18 cellular contexts compared by ENCODE assay signal in the genomic region with DNA sequence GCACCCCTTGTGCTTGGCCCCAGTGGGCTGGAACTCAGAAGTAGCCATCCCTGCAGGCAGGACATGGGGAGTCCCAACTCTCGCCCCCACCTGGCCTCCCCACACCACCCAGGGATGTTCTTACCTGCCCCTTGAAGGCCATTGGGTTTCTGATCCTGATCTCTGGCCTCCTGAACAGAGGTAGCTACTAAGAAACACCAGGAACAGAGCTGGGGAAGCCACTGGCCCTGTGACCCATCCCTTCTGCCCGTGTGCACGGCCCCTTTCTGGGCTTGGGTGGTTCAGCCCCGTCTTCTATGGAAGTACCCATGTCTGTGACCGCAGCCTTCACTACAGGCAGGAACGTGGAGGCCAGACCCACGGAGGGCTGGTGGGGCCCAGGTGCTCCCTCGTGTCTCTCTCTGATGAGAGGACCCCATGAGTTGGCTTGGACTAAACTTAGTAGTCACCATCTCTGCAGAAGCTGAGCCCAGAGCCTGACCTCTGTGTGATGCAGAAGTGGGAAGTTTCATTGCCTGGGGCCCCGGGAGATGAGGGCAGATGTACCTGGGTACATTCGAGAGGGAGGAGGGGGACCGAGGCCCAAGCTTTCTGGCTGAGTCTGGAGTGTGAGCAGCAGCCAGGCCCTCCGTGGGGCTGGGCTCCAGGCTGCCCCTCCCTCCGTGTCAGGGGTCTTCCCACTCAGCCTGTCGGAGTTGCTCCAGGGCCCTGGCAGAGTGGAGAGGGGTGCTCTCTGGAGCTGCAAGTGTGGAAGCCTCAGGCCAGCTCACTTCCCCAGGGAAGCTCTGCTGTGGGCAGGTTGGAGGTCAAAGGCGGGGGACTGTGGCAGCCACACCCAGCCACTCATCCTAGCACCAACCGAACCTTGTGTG.
A peak's percentile ranks its signal among the peaks of the same experiment; 100 is the strongest.
DNase-seq lines count a peak whose midpoint lies in the region; ATAC-seq and TF ChIP-seq lines count a peak whose summit lies in the region.
"Had no signal": no experiment of that assay in that cellular context is flagged by ENCODE, and none has a peak within 500 bp of the region (broad histone marks: within the 10 kb centered on the region; RNA-seq: fewer than 3 reads in every experiment).

No MANE protein-coding gene starts in this region.

- H3K14ac ChIP-seq in mesenchymal stem cell (ENCODE audit: low read length in 2 of 2): no peak overlapping the region

- no peak for TF ChIP-seq POLR2A in breast epithelium (IDR thresholded peaks at IDR 0.05)

- H3K36me3 Mint-ChIP-seq in T-helper 17 cell (ENCODE audit: low read depth): peaks cover under 1% of the 10 kb centered on the region

- no peak for DNase-seq in breast epithelium (ENCODE audit: low spot score in 2 of 2)
- DNase-seq in mammary epithelial cell: no peak
- no peak for DNase-seq in T-helper 17 cell
- DNase-seq in mesenchymal stem cell: no peak
- peak; percentile 36 to 66 for DNase-seq in aorta
- no peak for DNase-seq in mesendoderm
- DNase-seq: activated CD4-positive, CD25-positive, alpha-beta regulatory T cell treated with anti-CD3 and anti-CD28 coated beads, Interleukin-2, amount 50 U/mL, for 72 hours; activated CD8-positive, alpha-beta memory T cell treated with anti-CD3 and anti-CD28 coated beads, Interleukin-2, amount 50 U/mL, for 4 hours; dermis blood vessel endothelial cell; left cardiac atrium; NCI-H2029; NCI-H446; Right ventricle myocardium superior; stimulated activated CD4-positive, alpha-beta T cell treated with anti-CD3 and anti-CD28 coated beads, Interleukin-2, amount 100 ng/mL, for 24 hours had no signal

- H3K9ac ChIP-seq in mammary epithelial cell (ENCODE audit: insufficient read depth, low read length) (no peak overlapping the region), mesenchymal stem cell (ENCODE audit: low read length) (no peak overlapping the region), mesendoderm (ENCODE audit: low read length) (no peak overlapping the region)

- no peak overlapping the region for H2BK120ac ChIP-seq in mesenchymal stem cell (ENCODE audit: low read depth, low read length)
- H2BK120ac ChIP-seq in mesendoderm (ENCODE audit: low read depth, low read length): no peak overlapping the region

- peak overlapping the region; percentile 19 for H3K4me3 Mint-ChIP-seq in T-helper 17 cell
- H3K4me3 Mint-ChIP-seq: T-helper 2 cell treated with Interferon-gamma antibody and Interleukin-4, amounts not matched to agents 5 μg/mL and 100 μg/mL, for 36 hours had no signal

- H3K18ac ChIP-seq in mesenchymal stem cell (ENCODE audit: low read depth in 1 of 2, low read length in 2 of 2) (no peak overlapping the region), mesendoderm (ENCODE audit: low read length) (no peak overlapping the region)

- no peak overlapping the region for H4K8ac ChIP-seq in mesenchymal stem cell (ENCODE audit: low read length)
- no peak overlapping the region for H4K8ac ChIP-seq in mesendoderm (ENCODE audit: low read depth, low read length)

- CTCF ChIA-PET in mammary epithelial cell (lab: Charles Lee; ENCODE audit: low non-redundant PET): no interaction called here

- H3K27ac Mint-ChIP-seq in T-helper 17 cell: peak overlapping the region; percentile 92

- no peak overlapping the region for H3K4me3 ChIP-seq in breast epithelium
- no peak overlapping the region for H3K4me3 ChIP-seq in mammary epithelial cell (replicated peaks in 1 of 3; ENCODE audit: insufficient read depth in 1 of 3, low read depth in 2 of 3, low read length in 3 of 3)
- no peak overlapping the region for H3K4me3 ChIP-seq in mesenchymal stem cell (ENCODE audit: insufficient read depth in 1 of 2, low read depth in 1 of 2, low read length in 2 of 2)
- H3K4me3 ChIP-seq in aorta (ENCODE audit: low read length in 2 of 2): no peak overlapping the region
- H3K4me3 ChIP-seq in mesendoderm (ENCODE audit: low read length): no peak overlapping the region
- H3K4me3 ChIP-seq: K562 had no signal

- H3K9me3 ChIP-seq in breast epithelium (no peaks in the 10 kb centered on the region), mammary epithelial cell (replicated peaks; ENCODE audit: insufficient read depth, low read length) (no peaks in the 10 kb centered on the region), T-helper 17 cell (ENCODE audit: control insufficient read depth, low read length, poor library complexity, severe bottlenecking) (no peaks in the 10 kb centered on the region), mesenchymal stem cell (ENCODE audit: control insufficient read depth, low read length) (no peaks in the 10 kb centered on the region), aorta (ENCODE audit: control insufficient read depth, low read length) (no peaks in the 10 kb centered on the region)

- H2AFZ ChIP-seq in mammary epithelial cell (ENCODE audit: low read depth, low read length) (no peak overlapping the region), mesenchymal stem cell (ENCODE audit: low read depth, low read length) (no peak overlapping the region)

- H3K23ac ChIP-seq in mesenchymal stem cell (ENCODE audit: low read length in 2 of 2): no peak overlapping the region
- no peak overlapping the region for H3K23ac ChIP-seq in mesendoderm (ENCODE audit: low read length)

- ATAC-seq in T-helper 17 cell (no peak), aorta (ENCODE audit: low FRiP score) (no peak), HG02763 (IDR thresholded peaks at IDR 0.05; ENCODE audit: unreplicated experiment) (no peak), HG03571 (IDR thresholded peaks at IDR 0.05; ENCODE audit: unreplicated experiment) (no peak)
- ATAC-seq: K562, left cardiac atrium had no signal

- H2AK5ac ChIP-seq in mesenchymal stem cell (ENCODE audit: low read length, severe bottlenecking) (no peak overlapping the region), mesendoderm (ENCODE audit: low read length) (no peak overlapping the region)

- no TSS peak for BruUV-seq in mammary epithelial cell (replicated peaks; lab: Mats Ljungman, UMichigan)

- H2BK5ac ChIP-seq in mesenchymal stem cell (ENCODE audit: low read depth, low read length, poor library complexity, severe bottlenecking): no peak overlapping the region
- H2BK5ac ChIP-seq in mesendoderm (ENCODE audit: low read length): no peak overlapping the region

- peak overlapping the region; percentile 21 for H4K91ac ChIP-seq in mesenchymal stem cell (ENCODE audit: low read length)

- H2BK12ac ChIP-seq in mesenchymal stem cell (ENCODE audit: low read length in 2 of 2): no peak overlapping the region

- no peak overlapping the region for H3K56ac ChIP-seq in mesendoderm (ENCODE audit: low read length)

- H3K27me3 Mint-ChIP-seq in T-helper 17 cell: no peaks in the 10 kb centered on the region

- in situ Hi-C loops in mammary epithelial cell (cut with MboI; ENCODE audit: low sequenced_read_pairs in 2 of 2): no loop called here

- H3K4ac ChIP-seq in mesenchymal stem cell (ENCODE audit: low read depth in 1 of 2, low read length in 2 of 2) (no peak overlapping the region), mesendoderm (ENCODE audit: low read depth, low read length) (no peak overlapping the region)

- no peaks in the 10 kb centered on the region for H3K4me1 ChIP-seq in breast epithelium
- peaks cover 20% of the 10 kb centered on the region for H3K4me1 ChIP-seq in mammary epithelial cell (ENCODE audit: insufficient read depth, low read length)
- peaks cover 6% of the 10 kb centered on the region for H3K4me1 ChIP-seq in mesenchymal stem cell (ENCODE audit: control insufficient read depth, insufficient read depth, low read depth, low read length)
- H3K4me1 ChIP-seq in aorta (ENCODE audit: control insufficient read depth in 1 of 2, insufficient read depth in 2 of 2, low read length in 2 of 2): no peaks in the 10 kb centered on the region
- H3K4me1 ChIP-seq in mesendoderm (ENCODE audit: control insufficient read depth, low read depth, low read length): no peaks in the 10 kb centered on the region

- no peak overlapping the region for H4K5ac ChIP-seq in mesendoderm (ENCODE audit: low read length)

- intact Hi-C loops in breast epithelium (cut with DNase I; ENCODE audit: low total_unique reads): no loop called here
- intact Hi-C loops in mammary epithelial cell (cut with micrococcal nuclease): no loop called here
- intact Hi-C loops in aorta (cut with DNase I): no loop called here

- TF ChIP-seq CTCF in breast epithelium (IDR thresholded peaks at IDR 0.05) (no peak), mammary epithelial cell (conservative IDR thresholded peaks at IDR 0.05 in 1 of 2, IDR thresholded peaks at IDR 0.05 in 1 of 2; ENCODE audit: extremely low read depth in 1 of 2, insufficient read depth in 1 of 2, low read depth in 1 of 2, low read length in 2 of 2) (no peak)

- H3K79me2 ChIP-seq in mammary epithelial cell (ENCODE audit: insufficient read depth, low read length): peaks cover 25% of the 10 kb centered on the region
- H3K79me2 ChIP-seq in mesendoderm (ENCODE audit: control insufficient read depth, insufficient read depth, low read length): no peaks in the 10 kb centered on the region

- no peak overlapping the region for H3K4me2 ChIP-seq in mammary epithelial cell (ENCODE audit: insufficient read depth, low read depth, low read length)
- H3K4me2 ChIP-seq in mesenchymal stem cell (ENCODE audit: low read length, poor library complexity, severe bottlenecking): no peak overlapping the region
- H3K4me2 ChIP-seq in mesendoderm (ENCODE audit: low read length): no peak overlapping the region

- dilution Hi-C loops in mammary epithelial cell (cut with HindIII; ENCODE audit: low sequenced_read_pairs): loop anchor here (5.0 kb wide), 1 partner anchor 68 kb away; no protein-coding TSS in a partner anchor

- H3K79me1 ChIP-seq in mesenchymal stem cell (replicated peaks; ENCODE audit: low read length, poor library complexity, severe bottlenecking): no peaks in the 10 kb centered on the region
- no peaks in the 10 kb centered on the region for H3K79me1 ChIP-seq in mesendoderm (ENCODE audit: low read length)

- H3K27me3 ChIP-seq in breast epithelium: no peaks in the 10 kb centered on the region
- H3K27me3 ChIP-seq in mammary epithelial cell (ENCODE audit: insufficient read depth, low read length): no peaks in the 10 kb centered on the region
- H3K27me3 ChIP-seq in mesenchymal stem cell (ENCODE audit: control insufficient read depth in 1 of 2, insufficient read depth in 1 of 2, low read length in 2 of 2): no peaks in the 10 kb centered on the region
- no peaks in the 10 kb centered on the region for H3K27me3 ChIP-seq in aorta (ENCODE audit: control insufficient read depth in 1 of 2, insufficient read depth in 2 of 2, low read length in 1 of 2)
- H3K27me3 ChIP-seq in mesendoderm (ENCODE audit: insufficient read depth, low read length, poor library complexity): no peaks in the 10 kb centered on the region

- H3K4me1 Mint-ChIP-seq in T-helper 17 cell: peaks cover 26% of the 10 kb centered on the region

- H3K27ac ChIP-seq in breast epithelium (peak overlapping the region; percentile 92), mammary epithelial cell (ENCODE audit: insufficient read depth, low read depth, low read length) (no peak overlapping the region), mesenchymal stem cell (ENCODE audit: low read length, poor library complexity, severe bottlenecking) (no peak overlapping the region), aorta (ENCODE audit: low read depth in 1 of 2, low read length in 2 of 2) (no peak overlapping the region), mesendoderm (ENCODE audit: low read depth, low read length) (no peak overlapping the region)

- no peaks in the 10 kb centered on the region for H3K36me3 ChIP-seq in breast epithelium
- peaks cover 5% of the 10 kb centered on the region for H3K36me3 ChIP-seq in mammary epithelial cell (ENCODE audit: insufficient read depth, low read length)
- peaks cover 0 to 7% of the 10 kb centered on the region in 2 experiments for H3K36me3 ChIP-seq in mesenchymal stem cell (ENCODE audit: control insufficient read depth in 1 of 2, insufficient read depth in 2 of 2, low read depth in 1 of 2, low read length in 2 of 2)
- H3K36me3 ChIP-seq in aorta (ENCODE audit: control insufficient read depth in 1 of 2, insufficient read depth in 2 of 2, low read length in 1 of 2): no peaks in the 10 kb centered on the region
- no peaks in the 10 kb centered on the region for H3K36me3 ChIP-seq in mesendoderm (ENCODE audit: control insufficient read depth, insufficient read depth, low read length)

- H2BK15ac ChIP-seq in mesenchymal stem cell (ENCODE audit: low read depth, poor library complexity, severe bottlenecking): no peak overlapping the region
- H2BK15ac ChIP-seq in mesendoderm (replicated peaks; ENCODE audit: low read depth): no peak overlapping the region

- H4K20me1 ChIP-seq in mammary epithelial cell (ENCODE audit: insufficient read depth, low read length): no peaks in the 10 kb centered on the region

- 80% methylated on average over 11 of the region's 16 CpGs for WGBS in mammary epithelial cell (ENCODE audit: low coverage, missing lambda C conversion rate)
- 91% methylated on average over 16 of the region's 16 CpGs for WGBS in mesenchymal stem cell
- WGBS in aorta, 2 donors: 91 to 95% methylated on average over 16 of the region's 16 CpGs
- no CpG with 5 or more reads among the region's 16 CpGs for WGBS in mesendoderm (ENCODE audit: extremely low coverage, insufficient coverage, low lambda C conversion rate)

Comparison
In these comparisons a context has a peak if more than half of its experiments do, and no peak if none do; other contexts are left out.
1. H3K27ac ChIP-seq: peak in breast epithelium (2 of 2); none in mammary epithelial cell (single experiment), mesenchymal stem cell (single experiment), aorta (0 of 2) and mesendoderm (single experiment).
2. DNase-seq: peak in aorta (2 of 2); none in breast epithelium (0 of 2), mammary epithelial cell (single experiment), T-helper 17 cell (0 of 3), mesenchymal stem cell (single experiment) and mesendoderm (single experiment).